ENCODE assay signal across 8 cellular contexts in the genomic region with DNA sequence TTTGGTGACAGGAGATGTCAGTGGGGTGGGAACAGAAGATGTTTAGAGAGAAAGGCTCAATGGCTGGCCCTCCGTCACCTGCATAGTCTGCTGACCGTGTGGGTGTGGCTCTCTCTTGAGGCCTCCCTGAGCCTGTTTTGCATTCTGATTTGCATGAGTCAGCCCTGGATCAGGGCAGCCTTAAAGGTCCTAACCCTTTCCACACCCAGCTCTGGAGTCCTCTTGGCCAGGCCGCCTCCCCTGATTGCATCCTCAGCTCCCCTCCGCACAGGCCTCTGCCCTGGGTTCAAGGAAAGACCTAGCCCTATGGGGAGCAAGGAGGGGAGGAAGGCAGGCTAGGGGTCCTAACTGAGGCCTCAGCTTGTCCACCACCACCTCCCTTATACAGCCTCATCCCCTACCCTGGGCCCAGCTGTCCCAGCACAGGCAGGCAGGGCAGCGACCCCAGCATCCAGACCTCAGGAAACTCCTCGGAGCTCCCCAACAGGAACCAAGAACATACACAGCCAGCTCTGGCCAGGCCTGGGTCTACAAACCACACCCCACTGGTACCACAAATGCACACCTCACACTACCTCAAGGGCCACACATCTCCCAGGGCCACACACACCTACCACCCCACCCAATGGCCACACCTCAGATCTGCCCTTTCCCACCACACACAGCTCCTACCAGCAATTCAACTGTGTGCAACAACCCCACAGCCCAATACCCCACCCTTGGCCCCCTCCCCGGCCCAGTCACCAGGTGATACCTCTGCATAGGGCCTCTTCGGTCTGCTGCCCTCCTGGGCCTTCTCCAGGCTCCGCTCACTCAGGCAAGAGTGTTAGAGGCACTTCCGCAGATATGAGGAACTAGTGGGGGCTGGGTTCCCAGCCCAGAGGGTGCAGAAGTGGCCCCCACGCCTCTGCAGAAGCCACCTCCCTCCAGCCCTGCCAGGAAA. TPM values are rescaled to one million over a fixed set of nuclear protein-coding genes. Genes with fewer than 3 reads are reported as not detected.
DNase-seq lines count a peak whose midpoint lies in the region; ATAC-seq and TF ChIP-seq lines count a peak whose summit lies in the region.

No MANE protein-coding gene starts in this region.

- ATAC-seq in central memory CD8-positive, alpha-beta T cell (replicated peaks; ENCODE audit: extremely low read depth, poor library complexity, severe bottlenecking), result no peak
- peak in 1 of 2 donors; percentile 25 for ATAC-seq in natural killer cell treated with Interleukin-12 subunit alpha and Interleukin-12 subunit beta and Interleukin-15 and Interleukin-18, amount 100 ng/mL, for 72 hours
- no peak for ATAC-seq in HG03457 (IDR thresholded peaks at IDR 0.05; ENCODE audit: unreplicated experiment)

- BruUV-seq in MCF 10A (replicated peaks; lab: Mats Ljungman, UMichigan) (no TSS peak), mammary epithelial cell (replicated peaks; lab: Mats Ljungman, UMichigan) (no TSS peak)

- no peaks in the 10 kb centered on the region for H4K20me1 ChIP-seq in mammary epithelial cell (ENCODE audit: insufficient read depth, low read length)

- in situ Hi-C loops in mammary epithelial cell (cut with MboI; ENCODE audit: low sequenced_read_pairs in 2 of 2), result no loop called here

- no peaks in the 10 kb centered on the region for H3K27me3 Mint-ChIP-seq in MCF 10A (ENCODE audit: insufficient read depth, unreplicated experiment)
- H3K27me3 Mint-ChIP-seq in central memory CD8-positive, alpha-beta T cell, result no peaks in the 10 kb centered on the region
- no peaks in the 10 kb centered on the region for H3K27me3 Mint-ChIP-seq in natural killer cell treated with Interleukin-12 subunit alpha and Interleukin-12 subunit beta and Interleukin-15 and Interleukin-18, amount 100 ng/mL, for 72 hours

- H3K36me3 Mint-ChIP-seq in MCF 10A (ENCODE audit: insufficient read depth, unreplicated experiment), result peaks cover 6% of the 10 kb centered on the region
- peaks cover 11% of the 10 kb centered on the region for H3K36me3 Mint-ChIP-seq in central memory CD8-positive, alpha-beta T cell (ENCODE audit: insufficient read depth)
- no peaks in the 10 kb centered on the region for H3K36me3 Mint-ChIP-seq in natural killer cell treated with Interleukin-12 subunit alpha and Interleukin-12 subunit beta and Interleukin-15 and Interleukin-18, amount 100 ng/mL, for 72 hours

- H3K4me3 Mint-ChIP-seq in MCF 10A (ENCODE audit: unreplicated experiment), result no peak overlapping the region
- peak overlapping the region; percentile 66 for H3K4me3 Mint-ChIP-seq in central memory CD8-positive, alpha-beta T cell
- H3K4me3 Mint-ChIP-seq in natural killer cell treated with Interleukin-12 subunit alpha and Interleukin-12 subunit beta and Interleukin-15 and Interleukin-18, amount 100 ng/mL, for 72 hours, result peak overlapping the region; percentile 84

- H3K4me2 ChIP-seq in mammary epithelial cell (ENCODE audit: insufficient read depth, low read depth, low read length), result no peak overlapping the region

- peaks cover 39% of the 10 kb centered on the region for H3K4me1 ChIP-seq in mammary epithelial cell (ENCODE audit: insufficient read depth, low read length)

- dilution Hi-C loops in mammary epithelial cell (cut with HindIII; ENCODE audit: low sequenced_read_pairs), result loop anchor here (10.0 kb wide), 1 partner anchor 436 kb away; no protein-coding TSS in a partner anchor

- 99% methylated on average over 8 of the region's 11 CpGs for WGBS in mammary epithelial cell (ENCODE audit: low coverage, missing lambda C conversion rate)

- TF ChIP-seq CTCF in MCF 10A (IDR thresholded peaks at IDR 0.05; ENCODE audit: unreplicated experiment) (no peak), mammary epithelial cell (conservative IDR thresholded peaks at IDR 0.05 in 1 of 2, IDR thresholded peaks at IDR 0.05 in 1 of 2; ENCODE audit: extremely low read depth in 1 of 2, insufficient read depth in 1 of 2, low read depth in 1 of 2, low read length in 2 of 2) (no peak)

- H3K79me2 ChIP-seq in mammary epithelial cell (ENCODE audit: insufficient read depth, low read length), result peaks cover 57% of the 10 kb centered on the region

- H3K9me3 ChIP-seq in mammary epithelial cell (replicated peaks; ENCODE audit: insufficient read depth, low read length), result no peaks in the 10 kb centered on the region

- no peak overlapping the region for H3K4me3 ChIP-seq in mammary epithelial cell (replicated peaks in 1 of 3; ENCODE audit: insufficient read depth in 1 of 3, low read depth in 2 of 3, low read length in 3 of 3)

- no peaks in the 10 kb centered on the region for H3K36me3 ChIP-seq in mammary epithelial cell (ENCODE audit: insufficient read depth, low read length)

- intact Hi-C loops in MCF 10A (cut with micrococcal nuclease) (no loop called here), mammary epithelial cell (cut with micrococcal nuclease) (no loop called here)

- peaks cover 55% of the 10 kb centered on the region for H3K4me1 Mint-ChIP-seq in MCF 10A (ENCODE audit: insufficient read depth, unreplicated experiment)
- peaks cover 72% of the 10 kb centered on the region for H3K4me1 Mint-ChIP-seq in central memory CD8-positive, alpha-beta T cell
- H3K4me1 Mint-ChIP-seq in natural killer cell treated with Interleukin-12 subunit alpha and Interleukin-12 subunit beta and Interleukin-15 and Interleukin-18, amount 100 ng/mL, for 72 hours (ENCODE audit: low read depth in 2 of 2), result peaks cover 69 to 75% of the 10 kb centered on the region in 2 donors

- H3K9ac ChIP-seq in mammary epithelial cell (ENCODE audit: insufficient read depth, low read length), result no peak overlapping the region

- DNase-seq in MCF 10A (ENCODE audit: unreplicated experiment), result peak; percentile 41
- no peak for DNase-seq in mammary epithelial cell
- DNase-seq in LHCN-M2 (ENCODE audit: low read depth), result peak; percentile 37
- no peak for DNase-seq in central memory CD8-positive, alpha-beta T cell (ENCODE audit: low spot score in 2 of 2)
- no peak for DNase-seq in natural killer cell treated with Interleukin-12 subunit alpha and Interleukin-12 subunit beta and Interleukin-15 and Interleukin-18, amount 100 ng/mL, for 72 hours (ENCODE audit: low spot score)
- no peak for DNase-seq in stimulated activated CD4-positive, alpha-beta T cell treated with anti-CD3 and anti-CD28 coated beads, Interleukin-1b, Interleukin-23, amount 100 ng/mL, for 48 hours
- DNase-seq in NCI-H2227 (lab: John Stamatoyannopoulos, UW; ENCODE audit: unreplicated experiment), result no peak

- H3K27me3 ChIP-seq in mammary epithelial cell (ENCODE audit: insufficient read depth, low read length), result no peaks in the 10 kb centered on the region

- POLR2A ChIA-PET in MCF 10A (lab: Yijun Ruan, JAX), result no interaction called here

- H3K9me3 Mint-ChIP-seq in MCF 10A (ENCODE audit: unreplicated experiment), result no peaks in the 10 kb centered on the region
- no peaks in the 10 kb centered on the region for H3K9me3 Mint-ChIP-seq in central memory CD8-positive, alpha-beta T cell
- H3K9me3 Mint-ChIP-seq in natural killer cell treated with Interleukin-12 subunit alpha and Interleukin-12 subunit beta and Interleukin-15 and Interleukin-18, amount 100 ng/mL, for 72 hours, result no peaks in the 10 kb centered on the region

- H2AFZ ChIP-seq in mammary epithelial cell (ENCODE audit: low read depth, low read length), result no peak overlapping the region

- H3K27ac ChIP-seq in mammary epithelial cell (ENCODE audit: insufficient read depth, low read depth, low read length), result no peak overlapping the region

- CTCF ChIA-PET in MCF 10A (lab: Yijun Ruan, JAX) (interaction anchor here (0.6 to 2.2 kb wide), 3 partner anchors 14 to 76 kb away, joined by 3 to 17 read pairs (median 4); a partner anchor contains a TSS), mammary epithelial cell (lab: Charles Lee; ENCODE audit: low non-redundant PET) (interaction anchor here (0.9 kb wide), 1 partner anchor 13 kb away, joined by 4 read pairs; no protein-coding TSS in a partner anchor)

- H3K27ac Mint-ChIP-seq in MCF 10A (ENCODE audit: low read depth, unreplicated experiment), result peak overlapping the region; percentile 72
- peak overlapping the region; percentile 98 for H3K27ac Mint-ChIP-seq in central memory CD8-positive, alpha-beta T cell (ENCODE audit: low read depth)
- peak overlapping the region; percentile 95 to 96 for H3K27ac Mint-ChIP-seq in natural killer cell treated with Interleukin-12 subunit alpha and Interleukin-12 subunit beta and Interleukin-15 and Interleukin-18, amount 100 ng/mL, for 72 hours

RNA-seq across cellular contexts. Expression of a gene that starts 13.7 kb away (rescaled TPM):
- total RNA-seq in MCF 10A (2022) (47.0 and 47.6 TPM in 2 replicates), mammary epithelial cell (10 to 100 TPM; 56.8 to 78.3 TPM), LHCN-M2 (2014; rRNA removed) (50.1 and 51.3 TPM in 2 replicates)
- 51.9 TPM for polyA plus RNA-seq in mammary epithelial cell
- polyA minus RNA-seq in mammary epithelial cell, result 274 TPM
- 25.0 TPM for polyA plus RNA-seq in LHCN-M2 (2012)
- total RNA-seq in natural killer cell treated with Interleukin-12 subunit alpha and Interleukin-12 subunit beta and Interleukin-15 and Interleukin-18, amount 100 ng/mL, for 72 hours, result 100 to 1,000 TPM; 206 to 220 TPM

RNA-seq across cellular contexts. Expression of a gene that starts 55.4 kb away (rescaled TPM):
- 10.6 and 16.9 TPM in 2 replicates for total RNA-seq in MCF 10A (2022)
- 10 to 100 TPM; 32.8 to 63.0 TPM for total RNA-seq in mammary epithelial cell
- polyA plus RNA-seq in mammary epithelial cell, result 73.7 TPM
- 67.3 TPM for polyA minus RNA-seq in mammary epithelial cell
- 3.2 and 7.4 TPM in 2 replicates for total RNA-seq in LHCN-M2 (2014; rRNA removed)
- 7.9 TPM for polyA plus RNA-seq in LHCN-M2 (2012)
- total RNA-seq in natural killer cell treated with Interleukin-12 subunit alpha and Interleukin-12 subunit beta and Interleukin-15 and Interleukin-18, amount 100 ng/mL, for 72 hours, result 10 to 100 TPM in 1 of 2 donors, 1 to 10 TPM in 1; 9.5 to 17.8 TPM

Comparison
In these comparisons a context has a peak if more than half of its experiments do, and no peak if none do; other contexts are left out.
1. DNase-seq: peak in MCF 10A (single experiment) and LHCN-M2 (single experiment); none in mammary epithelial cell (single experiment), central memory CD8-positive, alpha-beta T cell (0 of 2), natural killer cell treated with Interleukin-12 subunit alpha and Interleukin-12 subunit beta and Interleukin-15 and Interleukin-18, amount 100 ng/mL, for 72 hours (single experiment), stimulated activated CD4-positive, alpha-beta T cell treated with anti-CD3 and anti-CD28 coated beads, Interleukin-1b, Interleukin-23, amount 100 ng/mL, for 48 hours (single experiment) and NCI-H2227 (single experiment).
2. Peak in every context shown above with its lines, with median percentiles within 50 percentile points of each other: H3K27ac Mint-ChIP-seq.